In the genomic region with DNA sequence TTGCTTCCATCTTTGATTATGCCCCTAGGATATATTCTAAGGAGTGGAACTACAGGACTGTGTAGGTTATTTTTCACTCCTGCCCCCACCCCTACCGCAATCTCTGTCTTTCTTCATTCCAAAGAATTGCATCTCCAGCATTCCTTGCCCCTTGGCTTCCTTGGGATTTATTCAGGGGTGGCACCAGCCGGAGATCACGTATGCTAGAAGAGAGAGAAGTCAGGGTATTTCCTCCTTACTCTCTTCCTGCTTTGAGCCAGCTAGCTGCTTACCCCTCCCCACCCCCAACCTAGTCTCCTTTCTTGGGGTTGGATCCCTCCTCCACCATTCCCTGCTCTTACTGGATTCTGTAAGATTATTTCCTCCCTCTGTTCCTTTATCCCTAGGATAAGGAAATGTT, we compare ENCODE assay signal across 12 cellular contexts. TPM values are rescaled to one million over a fixed set of nuclear protein-coding genes. Genes with fewer than 3 reads are reported as not detected.
DNase-seq lines count a peak whose midpoint lies in the region; ATAC-seq and TF ChIP-seq lines count a peak whose summit lies in the region.
"Had no signal": no experiment of that assay in that cellular context is flagged by ENCODE, and none has a peak within 500 bp of the region (broad histone marks: within the 10 kb centered on the region; RNA-seq: fewer than 3 reads in every experiment).

No MANE protein-coding gene starts in this region.

- BruUV-seq in IMR-90 (replicated peaks; lab: Mats Ljungman, UMichigan), result no TSS peak

- H3K27me3 ChIP-seq in CD8-positive, alpha-beta T cell (ENCODE audit: insufficient read depth, low read length), result no peaks in the 10 kb centered on the region
- H3K27me3 ChIP-seq in IMR-90 (ENCODE audit: control insufficient read depth, insufficient read depth, low read length), result no peaks in the 10 kb centered on the region
- no peaks in the 10 kb centered on the region for H3K27me3 ChIP-seq in naive thymus-derived CD4-positive, alpha-beta T cell (ENCODE audit: control insufficient read depth in 2 of 2, insufficient read depth in 2 of 2, low read length in 2 of 2)
- H3K27me3 ChIP-seq in MM.1S (replicated peaks; ENCODE audit: insufficient read depth, low read length), result no peaks in the 10 kb centered on the region
- no peaks in the 10 kb centered on the region for H3K27me3 ChIP-seq in upper lobe of left lung
- H3K27me3 ChIP-seq: sigmoid colon had no signal

- H4K8ac ChIP-seq in IMR-90 (ENCODE audit: low read depth in 2 of 2, low read length in 2 of 2), result no peak overlapping the region

- DNase-seq in CD8-positive, alpha-beta T cell, result peak in 1 of 7 experiments; percentile 33
- DNase-seq in IMR-90 (no peak), MM.1S (no peak), SIG-M5 treated with dmso at 0.1 percent for 504 hours (lab: John Stamatoyannopoulos, UW; ENCODE audit: unreplicated experiment) (no peak), upper lobe of left lung (no peak)
- no peak for DNase-seq in activated naive CD8-positive, alpha-beta T cell treated with anti-CD3 and anti-CD28 coated beads, Interleukin-2, amount 10 ng/mL, durations not matched to agents 7 days and 5 days
- DNase-seq in naive thymus-derived CD4-positive, alpha-beta T cell, result peak in 5 of 9 donors; percentile 32 to 43 (median 40)
- DNase-seq: endodermal cell, GOT3, NCI-H2227 treated with DMSO at 0.1 percent for 48 hours, sigmoid colon had no signal

- no CpG with 5 or more reads among the region's 3 CpGs for WGBS in IMR-90 (ENCODE audit: extremely low coverage in 2 of 2, insufficient read length in 1 of 2), 2 experiments
- 36 to 52% methylated on average over 3 of the region's 3 CpGs for WGBS in upper lobe of left lung, 2 donors

- H2BK120ac ChIP-seq in IMR-90 (ENCODE audit: low read depth, low read length), result no peak overlapping the region

- H3K27me3 Mint-ChIP-seq in CD8-positive, alpha-beta T cell (ENCODE audit: low read depth), result no peaks in the 10 kb centered on the region
- H3K27me3 Mint-ChIP-seq in activated naive CD8-positive, alpha-beta T cell treated with anti-CD3 and anti-CD28 coated beads, Interleukin-2, amount 10 ng/mL, durations not matched to agents 7 days and 5 days, result no peaks in the 10 kb centered on the region
- H3K27me3 Mint-ChIP-seq in naive thymus-derived CD4-positive, alpha-beta T cell, result no peaks in the 10 kb centered on the region

- H3K4me2 ChIP-seq in IMR-90 (ENCODE audit: low read depth, low read length), result no peak overlapping the region
- no peak overlapping the region for H3K4me2 ChIP-seq in MM.1S (ENCODE audit: low read depth, low read length)

- H3K9ac ChIP-seq in IMR-90 (ENCODE audit: low read depth, low read length) (no peak overlapping the region), MM.1S (ENCODE audit: low read length) (no peak overlapping the region)

- no peak overlapping the region for H2BK5ac ChIP-seq in IMR-90 (ENCODE audit: low read depth, low read length, poor library complexity, severe bottlenecking)

- in situ Hi-C loops in IMR-90 (cut with MboI; ENCODE audit: low sequenced_read_pairs), result no loop called here

- peak overlapping the region; percentile 63 for H3K4me3 Mint-ChIP-seq in CD8-positive, alpha-beta T cell
- H3K4me3 Mint-ChIP-seq in activated naive CD8-positive, alpha-beta T cell treated with anti-CD3 and anti-CD28 coated beads, Interleukin-2, amount 10 ng/mL, durations not matched to agents 7 days and 5 days, result peak overlapping the region; percentile 64
- H3K4me3 Mint-ChIP-seq in naive thymus-derived CD4-positive, alpha-beta T cell, result peak overlapping the region; percentile 60 to 85 (median 74)
- H3K4me3 Mint-ChIP-seq: endodermal cell had no signal

- no peak for TF ChIP-seq CTCF in CD8-positive, alpha-beta T cell (IDR thresholded peaks at IDR 0.05)
- no peak for TF ChIP-seq CTCF in IMR-90 (conservative IDR thresholded peaks at IDR 0.05; ENCODE audit: low read depth, low read length)
- TF ChIP-seq CTCF in MM.1S (IDR thresholded peaks at IDR 0.05; ENCODE audit: low read length), result no peak
- no peak for TF ChIP-seq CTCF in upper lobe of left lung (IDR thresholded peaks at IDR 0.05)

- H2AFZ ChIP-seq in IMR-90 (replicated peaks; ENCODE audit: low read length, poor library complexity), result peak overlapping the region; percentile 43
- no peak overlapping the region for H2AFZ ChIP-seq in MM.1S (ENCODE audit: low read length)

- no peak overlapping the region for H2BK20ac ChIP-seq in IMR-90 (ENCODE audit: low read depth, low read length)

- POLR2A ChIA-PET in CD8-positive, alpha-beta T cell (lab: Charles Lee), result interaction anchor here (0.7 kb wide), 1 partner anchor 22 kb away, joined by 3 read pairs; no protein-coding TSS in a partner anchor
- POLR2A ChIA-PET in IMR-90 (lab: Charles Lee; ENCODE audit: unreplicated experiment), result no interaction called here
- POLR2A ChIA-PET in activated naive CD8-positive, alpha-beta T cell treated with anti-CD3 and anti-CD28 coated beads, Interleukin-2, amount 10 ng/mL, durations not matched to agents 7 days and 5 days (lab: Charles Lee), result interaction anchor here (0.6 to 3.3 kb wide), 5 partner anchors 8 to 934 kb away, joined by 3 to 51 read pairs (median 6); partner anchors contain the start of gene DENND4A
- POLR2A ChIA-PET in naive thymus-derived CD4-positive, alpha-beta T cell (lab: Charles Lee), result interaction anchor here (1.1 to 2.3 kb wide), 4 partner anchors 11 to 36 kb away, joined by 3 to 23 read pairs (median 4); partner anchors contain the start of gene DENND4A

- no peaks in the 10 kb centered on the region for H3K79me2 ChIP-seq in MM.1S (ENCODE audit: low read length)

- H3K4me1 ChIP-seq in CD8-positive, alpha-beta T cell (ENCODE audit: insufficient read depth, low read length), result peaks cover 39% of the 10 kb centered on the region
- no peaks in the 10 kb centered on the region for H3K4me1 ChIP-seq in IMR-90 (ENCODE audit: control insufficient read depth, insufficient read depth, low read length)
- H3K4me1 ChIP-seq in naive thymus-derived CD4-positive, alpha-beta T cell (ENCODE audit: control insufficient read depth in 2 of 2, insufficient read depth in 2 of 2, low read length in 2 of 2), result peaks cover 31 to 42% of the 10 kb centered on the region in 2 donors
- no peaks in the 10 kb centered on the region for H3K4me1 ChIP-seq in MM.1S (ENCODE audit: low read length)
- peaks cover 14 to 49% (median 31%) of the 10 kb centered on the region in 4 donors for H3K4me1 ChIP-seq in upper lobe of left lung

- no peak overlapping the region for H2BK15ac ChIP-seq in IMR-90 (ENCODE audit: low read depth, low read length)

- no peaks in the 10 kb centered on the region for H3K9me1 ChIP-seq in IMR-90 (ENCODE audit: insufficient read depth, low read length)

- H2AK9ac ChIP-seq in IMR-90 (replicated peaks; ENCODE audit: low read depth, low read length, poor library complexity), result no peak overlapping the region

- CTCF ChIA-PET in CD8-positive, alpha-beta T cell (lab: Charles Lee), result no interaction called here
- CTCF ChIA-PET in IMR-90 (lab: Yijun Ruan, JAX), result no interaction called here
- CTCF ChIA-PET in naive thymus-derived CD4-positive, alpha-beta T cell (lab: Charles Lee), result interaction anchor here (0.6 to 1.2 kb wide), 3 partner anchors 18 to 100 kb away, joined by 3 to 6 read pairs (median 4); no protein-coding TSS in a partner anchor

- intact Hi-C loops in CD8-positive, alpha-beta T cell (cut with DNase I, micrococcal nuclease), result no loop called here
- intact Hi-C loops in IMR-90 (cut with micrococcal nuclease), result no loop called here
- intact Hi-C loops in naive thymus-derived CD4-positive, alpha-beta T cell (cut with micrococcal nuclease), result no loop called here

- no peak for TF ChIP-seq EP300 in upper lobe of left lung (IDR thresholded peaks at IDR 0.05)

- H3K23ac ChIP-seq in IMR-90 (ENCODE audit: low read depth, low read length), result no peak overlapping the region

- H4K20me1 ChIP-seq in IMR-90 (ENCODE audit: insufficient read depth, low read length) (no peaks in the 10 kb centered on the region), MM.1S (ENCODE audit: insufficient read depth, low read length) (no peaks in the 10 kb centered on the region)

- H3K4me3 ChIP-seq in CD8-positive, alpha-beta T cell (ENCODE audit: low read depth, low read length), result no peak overlapping the region
- no peak overlapping the region for H3K4me3 ChIP-seq in IMR-90 (ENCODE audit: insufficient read depth, low read depth, low read length)
- peak overlapping the region; percentile 25 for H3K4me3 ChIP-seq in naive thymus-derived CD4-positive, alpha-beta T cell (ENCODE audit: low read length)
- H3K4me3 ChIP-seq in MM.1S (ENCODE audit: low read length), result no peak overlapping the region
- H3K4me3 ChIP-seq in upper lobe of left lung, result no peak overlapping the region
- H3K4me3 ChIP-seq: sigmoid colon had no signal

- no peak overlapping the region for H4K91ac ChIP-seq in IMR-90 (ENCODE audit: insufficient read depth, low read depth, low read length)

- no peaks in the 10 kb centered on the region for H3K79me1 ChIP-seq in IMR-90 (ENCODE audit: low read depth in 1 of 2, low read length in 2 of 2)

- peak overlapping the region; percentile 12; the same call in 1 of the 2 replicates for H2AK5ac ChIP-seq in IMR-90 (ENCODE audit: low read depth, low read length)

- no peak overlapping the region for H4K5ac ChIP-seq in IMR-90 (ENCODE audit: low read depth, low read length)

- H3K9me2 ChIP-seq in MM.1S (replicated peaks; ENCODE audit: insufficient read depth, low read length), result no peaks in the 10 kb centered on the region

- peaks cover 54% of the 10 kb centered on the region for H3K4me1 Mint-ChIP-seq in CD8-positive, alpha-beta T cell (ENCODE audit: low read depth)
- H3K4me1 Mint-ChIP-seq in activated naive CD8-positive, alpha-beta T cell treated with anti-CD3 and anti-CD28 coated beads, Interleukin-2, amount 10 ng/mL, durations not matched to agents 7 days and 5 days, result peaks cover 40% of the 10 kb centered on the region
- peaks cover 31 to 69% (median 51%) of the 10 kb centered on the region in 7 donors for H3K4me1 Mint-ChIP-seq in naive thymus-derived CD4-positive, alpha-beta T cell

- no peak for ATAC-seq in CD8-positive, alpha-beta T cell
- ATAC-seq in IMR-90 (ENCODE audit: low read depth) (no peak), upper lobe of left lung (ENCODE audit: low FRiP score in 2 of 2) (no peak)
- ATAC-seq in activated naive CD8-positive, alpha-beta T cell treated with anti-CD3 and anti-CD28 coated beads, Interleukin-2, amount 10 ng/mL, durations not matched to agents 7 days and 5 days (ENCODE audit: low read depth), result no peak
- ATAC-seq in naive thymus-derived CD4-positive, alpha-beta T cell, result peak; percentile 32

- no peak overlapping the region for H3K56ac ChIP-seq in IMR-90 (ENCODE audit: extremely low read depth, insufficient read depth, low read length)

- H3K18ac ChIP-seq in IMR-90 (ENCODE audit: low read depth, low read length), result no peak overlapping the region

- peak overlapping the region; percentile 93 for H3K27ac Mint-ChIP-seq in CD8-positive, alpha-beta T cell
- peak overlapping the region; percentile 87 for H3K27ac Mint-ChIP-seq in activated naive CD8-positive, alpha-beta T cell treated with anti-CD3 and anti-CD28 coated beads, Interleukin-2, amount 10 ng/mL, durations not matched to agents 7 days and 5 days
- peak overlapping the region; percentile 86 to 99 (median 96) for H3K27ac Mint-ChIP-seq in naive thymus-derived CD4-positive, alpha-beta T cell
- H3K27ac Mint-ChIP-seq: endodermal cell had no signal

- H3K14ac ChIP-seq in IMR-90 (replicated peaks; ENCODE audit: low read depth, low read length), result no peak overlapping the region

- no peaks in the 10 kb centered on the region for H3F3A ChIP-seq in MM.1S (ENCODE audit: insufficient read depth, low read length)

- no peaks in the 10 kb centered on the region for H3K9me3 Mint-ChIP-seq in CD8-positive, alpha-beta T cell
- no peaks in the 10 kb centered on the region for H3K9me3 Mint-ChIP-seq in activated naive CD8-positive, alpha-beta T cell treated with anti-CD3 and anti-CD28 coated beads, Interleukin-2, amount 10 ng/mL, durations not matched to agents 7 days and 5 days
- H3K9me3 Mint-ChIP-seq in naive thymus-derived CD4-positive, alpha-beta T cell, result no peaks in the 10 kb centered on the region
- H3K9me3 Mint-ChIP-seq: brain had no signal

- peak overlapping the region; percentile 4 for H3K27ac ChIP-seq in CD8-positive, alpha-beta T cell (ENCODE audit: low read depth, low read length)
- H3K27ac ChIP-seq in IMR-90 (ENCODE audit: insufficient read depth, low read length), result no peak overlapping the region
- peak overlapping the region; percentile 78 for H3K27ac ChIP-seq in naive thymus-derived CD4-positive, alpha-beta T cell (ENCODE audit: low read depth, low read length)
- H3K27ac ChIP-seq in MM.1S (ENCODE audit: low read length), result no peak overlapping the region
- peak overlapping the region in 2 of 4 donors; percentile 40 to 66 for H3K27ac ChIP-seq in upper lobe of left lung
- H3K27ac ChIP-seq: sigmoid colon had no signal

- no peaks in the 10 kb centered on the region for H3K36me3 Mint-ChIP-seq in CD8-positive, alpha-beta T cell
- peaks cover 4% of the 10 kb centered on the region for H3K36me3 Mint-ChIP-seq in activated naive CD8-positive, alpha-beta T cell treated with anti-CD3 and anti-CD28 coated beads, Interleukin-2, amount 10 ng/mL, durations not matched to agents 7 days and 5 days
- H3K36me3 Mint-ChIP-seq in naive thymus-derived CD4-positive, alpha-beta T cell, result peaks cover 0 to 5% (median 0%) of the 10 kb centered on the region in 5 donors
- H3K36me3 Mint-ChIP-seq: brain had no signal

- H3K4ac ChIP-seq in IMR-90 (ENCODE audit: low read depth, low read length), result no peak overlapping the region

- no peaks in the 10 kb centered on the region for H3K9me3 ChIP-seq in CD8-positive, alpha-beta T cell (ENCODE audit: low read length)
- no peaks in the 10 kb centered on the region for H3K9me3 ChIP-seq in IMR-90 (ENCODE audit: control insufficient read depth, insufficient read depth, low read length)
- H3K9me3 ChIP-seq in naive thymus-derived CD4-positive, alpha-beta T cell (ENCODE audit: control insufficient read depth in 2 of 3, low read length in 3 of 3), result no peaks in the 10 kb centered on the region
- no peaks in the 10 kb centered on the region for H3K9me3 ChIP-seq in MM.1S (replicated peaks; ENCODE audit: insufficient read depth, low read length)
- H3K9me3 ChIP-seq in upper lobe of left lung, result no peaks in the 10 kb centered on the region
- H3K9me3 ChIP-seq: sigmoid colon had no signal

- no peak for TF ChIP-seq POLR2A in IMR-90 (IDR thresholded peaks at IDR 0.05; ENCODE audit: low read depth, low read length)
- no peak for TF ChIP-seq POLR2A in upper lobe of left lung (IDR thresholded peaks at IDR 0.05)

- no peak for TF ChIP-seq RAD21 in IMR-90 (IDR thresholded peaks at IDR 0.05; ENCODE audit: low read length)

- dilution Hi-C loops in IMR-90 (cut with HindIII; ENCODE audit: low sequenced_read_pairs, unreplicated experiment), result no loop called here

- H3K36me3 ChIP-seq in CD8-positive, alpha-beta T cell (ENCODE audit: insufficient read depth, low read length), result no peaks in the 10 kb centered on the region
- H3K36me3 ChIP-seq in IMR-90 (ENCODE audit: control insufficient read depth, insufficient read depth, low read length) (no peaks in the 10 kb centered on the region), MM.1S (replicated peaks; ENCODE audit: insufficient read depth, low read length) (no peaks in the 10 kb centered on the region), upper lobe of left lung (no peaks in the 10 kb centered on the region)
- no peaks in the 10 kb centered on the region for H3K36me3 ChIP-seq in naive thymus-derived CD4-positive, alpha-beta T cell (ENCODE audit: control insufficient read depth in 2 of 3, insufficient read depth in 3 of 3, low read length in 3 of 3)
- H3K36me3 ChIP-seq: sigmoid colon had no signal

RNA-seq across cellular contexts. Expression of gene DENND4A, which starts 35.0 kb away (rescaled TPM):
- total RNA-seq in CD8-positive, alpha-beta T cell, result 100 to 1,000 TPM; 105 TPM
- total RNA-seq in IMR-90 (2012; rRNA removed) (17.7 and 18.6 TPM in 2 replicates), upper lobe of left lung (10 to 100 TPM; 20.9 to 66.4 (median 30.8) TPM)
- 3.2 and 4.1 TPM in 2 replicates for polyA plus RNA-seq in IMR-90 (2012; rRNA removed)
- 0.75 and 0.77 TPM in 2 replicates for polyA plus RNA-seq in IMR-90 (2012; cell fraction: cytosol; rRNA removed)
- polyA plus RNA-seq in IMR-90 (2012; cell fraction: nucleus; rRNA removed; ENCODE audit: low replicate concordance), result 0.83 and 8.7 TPM in 2 replicates
- 10 to 100 TPM; 50.4 to 56.7 TPM for total RNA-seq in activated naive CD8-positive, alpha-beta T cell treated with anti-CD3 and anti-CD28 coated beads, Interleukin-2, amount 10 ng/mL, durations not matched to agents 7 days and 5 days
- total RNA-seq in naive thymus-derived CD4-positive, alpha-beta T cell, result 10 to 100 TPM; 40.0 to 67.9 (median 64.6) TPM
- 10 to 100 TPM; 14.1 to 14.9 TPM for polyA plus RNA-seq in naive thymus-derived CD4-positive, alpha-beta T cell

RNA-seq across cellular contexts. Expression of gene RAB11A, which starts 42.2 kb away (rescaled TPM):
- 10 to 100 TPM; 85.9 to 88.3 TPM for total RNA-seq in CD8-positive, alpha-beta T cell
- 376 and 462 TPM in 2 replicates for total RNA-seq in IMR-90 (2012; rRNA removed)
- 299 and 341 TPM in 2 replicates for polyA plus RNA-seq in IMR-90 (2012; rRNA removed)
- 134 and 136 TPM in 2 replicates for polyA plus RNA-seq in IMR-90 (2012; cell fraction: cytosol; rRNA removed)
- 36.8 and 156 TPM in 2 replicates for polyA plus RNA-seq in IMR-90 (2012; cell fraction: nucleus; rRNA removed; ENCODE audit: low replicate concordance)
- total RNA-seq in activated naive CD8-positive, alpha-beta T cell treated with anti-CD3 and anti-CD28 coated beads, Interleukin-2, amount 10 ng/mL, durations not matched to agents 7 days and 5 days, result 100 to 1,000 TPM; 141 to 151 TPM
- total RNA-seq in naive thymus-derived CD4-positive, alpha-beta T cell, result 100 to 1,000 TPM in 2 of 5 experiments, 10 to 100 TPM in 3; 80.9 to 201 (median 88.7) TPM
- 100 to 1,000 TPM; 213 to 224 TPM for polyA plus RNA-seq in naive thymus-derived CD4-positive, alpha-beta T cell
- total RNA-seq in upper lobe of left lung, result 100 to 1,000 TPM in 5 of 6 donors, 10 to 100 TPM in 1; 15.7 to 205 (median 144) TPM

Comparison
In these comparisons a context has a peak if more than half of its experiments do, and no peak if none do; other contexts are left out.
1. DNase-seq: peak in naive thymus-derived CD4-positive, alpha-beta T cell (5 of 9); none in IMR-90 (single experiment), activated naive CD8-positive, alpha-beta T cell treated with anti-CD3 and anti-CD28 coated beads, Interleukin-2, amount 10 ng/mL, durations not matched to agents 7 days and 5 days (single experiment), MM.1S (single experiment), SIG-M5 treated with dmso at 0.1 percent for 504 hours (single experiment) and upper lobe of left lung (0 of 2).
2. H3K27ac ChIP-seq: peak in CD8-positive, alpha-beta T cell (single experiment) and naive thymus-derived CD4-positive, alpha-beta T cell (single experiment); none in IMR-90 (single experiment) and MM.1S (single experiment).
3. Peak in every context shown above with its lines, with median percentiles within 50 percentile points of each other: H3K27ac Mint-ChIP-seq and H3K4me3 Mint-ChIP-seq.